In the genomic region with DNA sequence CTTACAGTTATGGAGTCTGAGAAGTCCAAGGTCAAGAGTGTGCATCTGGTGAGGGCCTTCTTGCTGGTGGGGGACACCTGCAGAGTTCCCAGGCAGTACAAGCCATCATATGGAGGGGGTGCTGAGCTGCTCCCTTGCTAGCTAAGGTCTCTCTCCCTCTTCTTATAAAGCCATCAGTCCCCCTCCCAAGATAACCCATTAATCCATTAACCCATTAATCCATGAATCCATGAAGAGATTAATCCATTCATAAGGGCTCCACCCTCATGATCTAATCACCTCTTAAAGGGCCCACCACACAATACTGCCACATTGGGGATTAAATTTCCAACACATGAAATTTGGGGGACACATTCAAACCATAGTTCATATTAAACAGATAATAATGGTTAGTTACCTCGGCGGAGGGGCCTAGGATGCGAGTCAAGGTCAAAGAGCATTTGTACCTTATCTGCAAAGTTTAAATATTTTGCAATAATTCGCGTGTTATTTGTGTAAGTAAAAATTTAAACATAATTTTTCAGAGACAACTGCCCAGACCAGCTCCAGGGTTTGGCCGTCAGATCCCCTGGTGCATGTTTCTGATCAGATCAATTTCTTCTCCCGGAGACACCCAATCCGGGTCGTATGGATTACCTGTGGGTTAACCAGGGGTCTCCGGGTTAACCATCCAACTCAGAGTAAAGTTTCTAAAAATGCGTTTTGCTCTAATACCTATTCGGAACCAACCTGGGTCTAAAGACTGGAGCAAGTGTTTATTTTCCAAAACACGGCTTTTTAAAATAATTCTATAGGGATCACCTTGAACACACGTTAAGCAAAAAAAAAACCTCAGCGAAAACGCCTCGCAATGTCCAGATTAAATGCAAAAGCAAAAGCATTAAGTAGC, we compare ENCODE assay signal across 8 cellular contexts. TPM values are rescaled to one million over a fixed set of nuclear protein-coding genes. Genes with fewer than 3 reads are reported as not detected.
A peak's percentile ranks its signal among the peaks of the same experiment; 100 is the strongest.
DNase-seq lines count a peak whose midpoint lies in the region; ATAC-seq and TF ChIP-seq lines count a peak whose summit lies in the region.

No MANE protein-coding gene starts in this region.

- intact Hi-C loops in colonic mucosa (cut with DNase I): loop anchor here (2.0 to 10.0 kb wide), 3 partner anchors 64 to 292 kb away; partner anchors contain the start of genes MOSMO and PDZD9

- H3K4me1 Mint-ChIP-seq in activated CD8-positive, alpha-beta memory T cell treated with anti-CD3 and anti-CD28 coated beads, Interleukin-2, amount 10 ng/mL, durations not matched to agents 7 days and 5 days: peaks cover 30% of the 10 kb centered on the region

- POLR2A ChIA-PET in RWPE1 (lab: Yijun Ruan, JAX; ENCODE audit: low non-redundant PET): no interaction called here

- no peak for ATAC-seq in activated CD8-positive, alpha-beta memory T cell treated with anti-CD3 and anti-CD28 coated beads, Interleukin-2, amount 10 ng/mL, durations not matched to agents 7 days and 5 days

- no peaks in the 10 kb centered on the region for H3K9me3 Mint-ChIP-seq in activated CD8-positive, alpha-beta memory T cell treated with anti-CD3 and anti-CD28 coated beads, Interleukin-2, amount 10 ng/mL, durations not matched to agents 7 days and 5 days (ENCODE audit: low read depth)

- H3K9me3 ChIP-seq in colonic mucosa: no peaks in the 10 kb centered on the region
- no peaks in the 10 kb centered on the region for H3K9me3 ChIP-seq in muscle layer of colon (ENCODE audit: low read length)

- H3K27me3 ChIP-seq in colonic mucosa (no peaks in the 10 kb centered on the region), muscle layer of colon (ENCODE audit: control insufficient read depth in 1 of 2, insufficient read depth in 2 of 2, low read length in 2 of 2) (no peaks in the 10 kb centered on the region)

- H3K27me3 Mint-ChIP-seq in activated CD8-positive, alpha-beta memory T cell treated with anti-CD3 and anti-CD28 coated beads, Interleukin-2, amount 10 ng/mL, durations not matched to agents 7 days and 5 days: no peaks in the 10 kb centered on the region

- H3K27ac Mint-ChIP-seq in activated CD8-positive, alpha-beta memory T cell treated with anti-CD3 and anti-CD28 coated beads, Interleukin-2, amount 10 ng/mL, durations not matched to agents 7 days and 5 days: peak overlapping the region; percentile 96

- DNase-seq in activated CD8-positive, alpha-beta memory T cell treated with anti-CD3 and anti-CD28 coated beads, Interleukin-2, amount 10 ng/mL, durations not matched to agents 7 days and 5 days: no peak
- no peak for DNase-seq in activated CD8-positive, alpha-beta memory T cell treated with anti-CD3 and anti-CD28 coated beads, Interleukin-2, amount 50 U/mL, for 48 hours
- DNase-seq in NCI-H774 (lab: John Stamatoyannopoulos, UW) (peak; percentile 11), colonic mucosa (no peak), T1000 (lab: John Stamatoyannopoulos, UW) (no peak), RWPE1 (ENCODE audit: low spot score) (no peak), midbrain (lab: John Stamatoyannopoulos, UW) (no peak)

- H3K36me3 ChIP-seq in colonic mucosa (no peaks in the 10 kb centered on the region), muscle layer of colon (ENCODE audit: insufficient read depth, low read length) (no peaks in the 10 kb centered on the region)

- TF ChIP-seq CTCF in colonic mucosa (IDR thresholded peaks at IDR 0.05): no peak
- TF ChIP-seq CTCF in RWPE1 (conservative IDR thresholded peaks at IDR 0.05; ENCODE audit: low read depth): no peak

- CTCF ChIA-PET in activated CD8-positive, alpha-beta memory T cell treated with anti-CD3 and anti-CD28 coated beads, Interleukin-2, amount 10 ng/mL, durations not matched to agents 7 days and 5 days (lab: Charles Lee): interaction anchor here (0.6 to 8.5 kb wide), 20 partner anchors 9 to 344 kb away, joined by 3 to 204 read pairs (median 4); partner anchors contain the start of gene EEF2K
- CTCF ChIA-PET in RWPE1 (lab: Yijun Ruan, JAX): interaction anchor here (0.5 to 1.4 kb wide), 7 partner anchors 55 to 1137 kb away, joined by 3 to 7 read pairs (median 3); partner anchors contain the start of gene EEF2K

- H3K36me3 Mint-ChIP-seq in activated CD8-positive, alpha-beta memory T cell treated with anti-CD3 and anti-CD28 coated beads, Interleukin-2, amount 10 ng/mL, durations not matched to agents 7 days and 5 days: peaks cover 6% of the 10 kb centered on the region

- H3K4me1 ChIP-seq in colonic mucosa (no peaks in the 10 kb centered on the region), muscle layer of colon (ENCODE audit: insufficient read depth, low read length) (peaks cover 31% of the 10 kb centered on the region)

- H3K4me3 ChIP-seq in colonic mucosa (peak overlapping the region; percentile 98), muscle layer of colon (ENCODE audit: low read depth in 1 of 2, low read length in 2 of 2) (peak overlapping the region; percentile 52 to 77)

- H3K9ac ChIP-seq in colonic mucosa (ENCODE audit: low read depth in 2 of 2, low read length in 2 of 2) (peak overlapping the region; percentile 52 to 88), muscle layer of colon (ENCODE audit: low read length) (peak overlapping the region; percentile 93)

- H3K27ac ChIP-seq in colonic mucosa (no peak overlapping the region), muscle layer of colon (ENCODE audit: low read depth, low read length) (peak overlapping the region; percentile 42), RWPE1 (no peak overlapping the region; the same call in 1 of the 2 replicates)

- H3K4me3 Mint-ChIP-seq in activated CD8-positive, alpha-beta memory T cell treated with anti-CD3 and anti-CD28 coated beads, Interleukin-2, amount 10 ng/mL, durations not matched to agents 7 days and 5 days: peak overlapping the region; percentile 95

RNA-seq across cellular contexts. Expression of gene POLR3E, which starts 0.7 kb away (rescaled TPM):
- total RNA-seq in activated CD8-positive, alpha-beta memory T cell treated with anti-CD3 and anti-CD28 coated beads, Interleukin-2, amount 10 ng/mL, durations not matched to agents 7 days and 5 days: 10 to 100 TPM; 56.5 to 88.0 TPM
- total RNA-seq in colonic mucosa: 10 to 100 TPM; 34.4 to 43.4 TPM
